In the genomic region with DNA sequence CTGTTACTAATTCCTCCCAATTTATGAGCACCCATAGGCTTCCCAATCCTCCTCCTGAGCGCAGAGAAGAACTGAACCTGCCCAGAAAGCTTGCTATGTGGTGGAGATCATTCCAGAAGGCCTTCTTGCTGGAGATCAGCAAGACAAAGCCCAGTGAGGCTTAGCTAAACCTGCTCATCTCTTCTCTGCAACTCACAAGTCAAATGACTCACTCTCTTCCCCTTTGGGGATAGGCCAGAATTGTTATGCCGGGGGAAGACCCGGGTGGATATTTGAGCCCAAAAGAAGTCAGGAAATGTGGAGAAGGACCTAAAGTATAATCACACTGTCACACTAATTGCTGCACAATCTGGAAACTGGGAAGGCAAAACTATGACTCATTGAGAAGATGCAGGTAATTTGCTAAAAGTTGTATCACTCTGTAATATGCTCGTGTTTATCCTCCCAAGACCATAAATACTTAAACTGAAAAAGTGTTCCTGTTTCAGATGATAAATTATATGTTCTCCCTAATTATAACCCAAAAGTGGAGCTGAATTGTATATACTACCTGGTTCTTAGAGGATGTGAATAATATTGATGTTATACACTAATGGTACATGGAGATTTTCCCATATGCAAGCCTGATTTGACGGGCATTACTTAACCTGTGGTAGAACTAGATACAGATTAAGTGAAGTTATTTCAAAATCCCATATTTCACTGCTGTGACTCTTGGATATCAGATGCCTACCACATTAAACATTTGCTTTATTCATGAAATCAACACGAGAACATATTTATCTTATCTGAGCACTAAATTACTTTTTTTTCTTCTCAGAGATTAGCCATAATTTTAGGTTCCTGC, we compare ENCODE assay signal across 1 cellular context.
TF ChIP-seq lines count a peak whose summit lies in the region.

No MANE protein-coding gene starts in this region.

TF ChIP-seq in endothelial cell of umbilical vein, 7 proteins besides CTCF, POLR2A, EP300 and RAD21:
- TF ChIP-seq FOS (IDR thresholded peaks at IDR 0.05; ENCODE audit: borderline replicate concordance, insufficient read depth, low read length) (peak; percentile 36), EZH2 (IDR thresholded peaks at IDR 0.05; ENCODE audit: borderline replicate concordance, low read depth, low read length, severe bottlenecking) (no peak)
